In the genomic region with DNA sequence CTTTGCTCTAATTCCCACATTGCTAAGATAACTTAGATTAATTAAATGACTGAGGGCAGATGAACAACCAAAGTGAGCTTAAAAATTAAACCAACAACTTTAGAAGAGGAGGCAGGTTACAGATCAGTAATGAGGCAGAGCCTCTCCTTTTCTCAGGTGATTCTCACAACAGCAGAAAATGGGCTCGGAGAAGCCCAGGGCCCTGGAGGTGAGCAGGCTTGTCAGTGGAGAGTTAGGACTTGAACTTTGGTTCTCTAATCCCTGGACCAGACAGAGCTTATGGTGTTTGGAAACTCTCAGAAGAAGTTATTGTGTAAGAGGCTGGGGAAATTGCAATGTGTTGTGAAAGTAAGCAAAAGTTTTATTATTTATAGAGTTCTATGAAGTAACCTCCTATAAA, we compare ENCODE assay signal across 15 cellular contexts. TPM values are rescaled to one million over a fixed set of nuclear protein-coding genes. Genes with fewer than 3 reads are reported as not detected.
A peak's percentile ranks its signal among the peaks of the same experiment; 100 is the strongest.
DNase-seq lines count a peak whose midpoint lies in the region; ATAC-seq and TF ChIP-seq lines count a peak whose summit lies in the region.
"Had no signal": no experiment of that assay in that cellular context is flagged by ENCODE, and none has a peak within 500 bp of the region (broad histone marks: within the 10 kb centered on the region; RNA-seq: fewer than 3 reads in every experiment).

No MANE protein-coding gene starts in this region.

- no peaks in the 10 kb centered on the region for H3K4me1 ChIP-seq in smooth muscle cell (ENCODE audit: low read depth)
- no peaks in the 10 kb centered on the region for H3K4me1 ChIP-seq in mucosa of descending colon (ENCODE audit: low read depth)

- WGBS in smooth muscle cell (ENCODE audit: low lambda C conversion rate): 71% methylated on average over 1 of the region's 1 CpG

- H3K27ac Mint-ChIP-seq in glutamatergic neuron (ENCODE audit: unreplicated experiment) (no peak overlapping the region), T-helper 17 cell (no peak overlapping the region)
- H3K27ac Mint-ChIP-seq: nephron progenitor cell had no signal

- H3K4me1 Mint-ChIP-seq in glutamatergic neuron (ENCODE audit: low read depth, unreplicated experiment): peaks cover 19% of the 10 kb centered on the region
- H3K4me1 Mint-ChIP-seq in T-helper 17 cell: no peaks in the 10 kb centered on the region

- ATAC-seq in T-helper 17 cell (no peak), mucosa of descending colon (no peak)

- no peak overlapping the region for H3K9ac ChIP-seq in smooth muscle cell (ENCODE audit: low read depth)

- no peaks in the 10 kb centered on the region for H3K9me3 ChIP-seq in smooth muscle cell (replicated peaks; ENCODE audit: low read depth)
- no peaks in the 10 kb centered on the region for H3K9me3 ChIP-seq in T-helper 17 cell (ENCODE audit: control insufficient read depth, low read length, poor library complexity, severe bottlenecking)
- H3K9me3 ChIP-seq in mucosa of descending colon: no peaks in the 10 kb centered on the region
- H3K9me3 ChIP-seq: ascending aorta, Peyer's patch had no signal

- H3K4me3 Mint-ChIP-seq in glutamatergic neuron (ENCODE audit: unreplicated experiment) (peak overlapping the region; percentile 92), T-helper 17 cell (no peak overlapping the region)

- no peaks in the 10 kb centered on the region for H4K20me1 ChIP-seq in smooth muscle cell (ENCODE audit: low read depth)

- H3K4me3 ChIP-seq in smooth muscle cell (no peak overlapping the region), mucosa of descending colon (no peak overlapping the region)

- H3K9me3 Mint-ChIP-seq in glutamatergic neuron (ENCODE audit: unreplicated experiment): peaks cover 9% of the 10 kb centered on the region
- H3K9me3 Mint-ChIP-seq: nephron progenitor cell had no signal

- H3K4me2 ChIP-seq in smooth muscle cell: peak overlapping the region; percentile 37

- no peaks in the 10 kb centered on the region for H3K79me2 ChIP-seq in smooth muscle cell (ENCODE audit: low read depth)

- H3F3A ChIP-seq in smooth muscle cell (ENCODE audit: low read depth): no peaks in the 10 kb centered on the region

- DNase-seq in GM20000 (ENCODE audit: low spot score) (peak; percentile 14), SKM-1 treated with dmso at 0.1 percent for 144 hours (lab: John Stamatoyannopoulos, UW; ENCODE audit: unreplicated experiment) (peak; percentile 50), glutamatergic neuron (no peak), smooth muscle cell (lab: John Stamatoyannopoulos, UW; ENCODE audit: unreplicated experiment) (no peak), DMS79 treated with DMSO at 0.1 percent for 48 hours (lab: John Stamatoyannopoulos, UW) (no peak), T-helper 17 cell (no peak), mucosa of descending colon (no peak), NCI-H1105 treated with DMSO at 0.1 percent for 48 hours (lab: John Stamatoyannopoulos, UW) (no peak)
- DNase-seq: erythroblast, HCEC 1CT, KG1, NCI-H2107, nephron progenitor cell, Peyer's patch had no signal

- TF ChIP-seq CTCF in GM20000 (IDR thresholded peaks at IDR 0.05; ENCODE audit: extremely low read depth, missing control alignments) (no peak), glutamatergic neuron (IDR thresholded peaks at IDR 0.05; ENCODE audit: partially characterized antibody, unreplicated experiment) (no peak), smooth muscle cell (IDR thresholded peaks at IDR 0.05; ENCODE audit: borderline replicate concordance, insufficient read depth, poor library complexity, severe bottlenecking) (no peak), mucosa of descending colon (IDR thresholded peaks at IDR 0.05) (no peak)

- H3K27me3 ChIP-seq in smooth muscle cell (ENCODE audit: low read depth): peaks cover 22% of the 10 kb centered on the region

- H3K27ac ChIP-seq in smooth muscle cell (ENCODE audit: low read depth): no peak overlapping the region
- H3K27ac ChIP-seq: ascending aorta, Peyer's patch had no signal

- no peak overlapping the region for H2AFZ ChIP-seq in smooth muscle cell (ENCODE audit: low read depth)

- H3K36me3 Mint-ChIP-seq in glutamatergic neuron (ENCODE audit: unreplicated experiment) (no peaks in the 10 kb centered on the region), T-helper 17 cell (ENCODE audit: low read depth) (no peaks in the 10 kb centered on the region)

- peaks cover 9% of the 10 kb centered on the region for H3K27me3 Mint-ChIP-seq in glutamatergic neuron (ENCODE audit: unreplicated experiment)
- peaks cover 38% of the 10 kb centered on the region for H3K27me3 Mint-ChIP-seq in T-helper 17 cell

- intact Hi-C loops in mucosa of descending colon (cut with DNase I, micrococcal nuclease): no loop called here

- H3K36me3 ChIP-seq in smooth muscle cell (ENCODE audit: low read depth): no peaks in the 10 kb centered on the region
- no peaks in the 10 kb centered on the region for H3K36me3 ChIP-seq in mucosa of descending colon (ENCODE audit: low read depth)
- H3K36me3 ChIP-seq: ascending aorta, Peyer's patch had no signal

RNA-seq across cellular contexts. Expression of gene TRHDE, which starts 2.8 kb away (rescaled TPM):
- total RNA-seq in glutamatergic neuron (ENCODE audit: unreplicated experiment) (16.7 TPM), smooth muscle cell (0.81 and 12.5 TPM in 2 replicates), T-helper 17 cell (under 1 TPM in 1 of 2 donors, not detected in 1; 0.26 TPM), mucosa of descending colon (10 to 100 TPM in 1 of 3 donors, 1 to 10 TPM in 2; 4.7 to 11.2 (median 6.2) TPM)
- polyA plus RNA-seq in smooth muscle cell: 0.06 and 0.32 TPM in 2 replicates

Comparison
In these comparisons a context has a peak if more than half of its experiments do, and no peak if none do; other contexts are left out.
1. DNase-seq: peak in GM20000 (single experiment) and SKM-1 treated with dmso at 0.1 percent for 144 hours (single experiment); none in glutamatergic neuron (single experiment), smooth muscle cell (single experiment), DMS79 treated with DMSO at 0.1 percent for 48 hours (single experiment), T-helper 17 cell (0 of 3), mucosa of descending colon (0 of 3) and NCI-H1105 treated with DMSO at 0.1 percent for 48 hours (single experiment).